In genomic region chr19:5628470-5628869, GRCh38 we compare ENCODE assay signal across 14 cellular contexts.
A peak's percentile ranks its signal among the peaks of the same experiment; 100 is the strongest.
DNase-seq lines count a peak whose midpoint lies in the region; ATAC-seq and TF ChIP-seq lines count a peak whose summit lies in the region.
"Had no signal": no experiment of that assay in that cellular context is flagged by ENCODE, and none has a peak within 500 bp of the region (broad histone marks: within the 10 kb centered on the region; RNA-seq: fewer than 3 reads in every experiment).

No MANE protein-coding gene starts in this region.

- H3K36me3 ChIP-seq in OCI-LY3 (replicated peaks; ENCODE audit: low read depth, low read length) = peaks cover 78% of the 10 kb centered on the region

- ATAC-seq in activated CD4-positive, CD25-positive, alpha-beta regulatory T cell treated with anti-CD3 and anti-CD28 coated beads, Interleukin-2, amount 50 U/mL, for 24 hours = peak; percentile 57 to 74
- ATAC-seq in effector memory CD8-positive, alpha-beta T cell (replicated peaks) = no peak
- ATAC-seq in stimulated activated memory B cell treated with anti-CD40 and anti-IgM and Interleukin-4, amounts not matched to agents 10 μg/mL and 1 μg/mL and 100 μg/mL, for 72 hours = no peak
- ATAC-seq in GM21515 (IDR thresholded peaks at IDR 0.05; ENCODE audit: unreplicated experiment) = no peak

- no peak for TF ChIP-seq CTCF in OCI-LY3 (IDR thresholded peaks at IDR 0.05; ENCODE audit: low read depth, low read length)

- H3K9ac ChIP-seq in OCI-LY3 (ENCODE audit: low read length) = peak overlapping the region; percentile 17; the same call in 1 of the 2 replicates

- peaks cover 54% of the 10 kb centered on the region for H3K4me1 ChIP-seq in OCI-LY3 (ENCODE audit: low read length)

- H3K4me1 Mint-ChIP-seq in effector memory CD8-positive, alpha-beta T cell (ENCODE audit: low read depth in 2 of 2) = peaks cover 54 to 76% of the 10 kb centered on the region in 2 donors
- H3K4me1 Mint-ChIP-seq in stimulated activated memory B cell treated with anti-CD40 and anti-IgM and Interleukin-4, amounts not matched to agents 10 μg/mL and 1 μg/mL and 100 μg/mL, for 72 hours = peaks cover 76% of the 10 kb centered on the region

- no peaks in the 10 kb centered on the region for H3K27me3 Mint-ChIP-seq in effector memory CD8-positive, alpha-beta T cell
- H3K27me3 Mint-ChIP-seq in stimulated activated memory B cell treated with anti-CD40 and anti-IgM and Interleukin-4, amounts not matched to agents 10 μg/mL and 1 μg/mL and 100 μg/mL, for 72 hours = no peaks in the 10 kb centered on the region

- H3K9me3 Mint-ChIP-seq in effector memory CD8-positive, alpha-beta T cell = no peaks in the 10 kb centered on the region
- no peaks in the 10 kb centered on the region for H3K9me3 Mint-ChIP-seq in stimulated activated memory B cell treated with anti-CD40 and anti-IgM and Interleukin-4, amounts not matched to agents 10 μg/mL and 1 μg/mL and 100 μg/mL, for 72 hours
- H3K9me3 Mint-ChIP-seq: H9 had no signal

- no peak overlapping the region for H2AFZ ChIP-seq in OCI-LY3 (ENCODE audit: low read depth, low read length)

- H3K4me2 ChIP-seq in OCI-LY3 (ENCODE audit: low read length) = peak overlapping the region; percentile 55

- DNase-seq in activated CD4-positive, CD25-positive, alpha-beta regulatory T cell treated with anti-CD3 and anti-CD28 coated beads, Interleukin-2, amount 50 U/mL, for 72 hours = no peak
- no peak for DNase-seq in effector memory CD8-positive, alpha-beta T cell
- no peak for DNase-seq in DMS53 treated with DMSO at 0.1 percent for 48 hours (lab: John Stamatoyannopoulos, UW; ENCODE audit: unreplicated experiment)
- DNase-seq in head of caudate nucleus = no peak
- DNase-seq: 8988T, dermis blood vessel endothelial cell, H9, left ventricle myocardium inferior, T-helper 1 cell, upper lobe of right lung had no signal

- H3K36me3 Mint-ChIP-seq in effector memory CD8-positive, alpha-beta T cell (ENCODE audit: insufficient read depth) = peaks cover 70% of the 10 kb centered on the region
- H3K36me3 Mint-ChIP-seq in stimulated activated memory B cell treated with anti-CD40 and anti-IgM and Interleukin-4, amounts not matched to agents 10 μg/mL and 1 μg/mL and 100 μg/mL, for 72 hours = peaks cover 52% of the 10 kb centered on the region

- H3K27ac ChIP-seq in OCI-LY3 (ENCODE audit: low read length) = peak overlapping the region; percentile 70
- H3K27ac ChIP-seq: left ventricle myocardium inferior, upper lobe of right lung had no signal

- H3K79me2 ChIP-seq in OCI-LY3 (ENCODE audit: low read length) = peaks cover 100% of the 10 kb centered on the region

- H3K27me3 ChIP-seq in OCI-LY3 (ENCODE audit: low read depth, low read length) = no peaks in the 10 kb centered on the region
- H3K27me3 ChIP-seq: upper lobe of right lung had no signal

- intact Hi-C loops in head of caudate nucleus (cut with DNase I) = no loop called here

- peak overlapping the region; percentile 49 to 55 for H3K27ac Mint-ChIP-seq in effector memory CD8-positive, alpha-beta T cell
- H3K27ac Mint-ChIP-seq in stimulated activated memory B cell treated with anti-CD40 and anti-IgM and Interleukin-4, amounts not matched to agents 10 μg/mL and 1 μg/mL and 100 μg/mL, for 72 hours = peak overlapping the region; percentile 80

- H3K9me3 ChIP-seq in OCI-LY3 (ENCODE audit: insufficient read depth, low read length) = no peaks in the 10 kb centered on the region
- H3K9me3 ChIP-seq: left ventricle myocardium inferior, upper lobe of right lung had no signal

- peak overlapping the region in 1 of 2 donors; percentile 20 for H3K4me3 Mint-ChIP-seq in effector memory CD8-positive, alpha-beta T cell
- peak overlapping the region; percentile 52 for H3K4me3 Mint-ChIP-seq in stimulated activated memory B cell treated with anti-CD40 and anti-IgM and Interleukin-4, amounts not matched to agents 10 μg/mL and 1 μg/mL and 100 μg/mL, for 72 hours
- H3K4me3 Mint-ChIP-seq: H9 had no signal

- peaks cover 94% of the 10 kb centered on the region for H4K20me1 ChIP-seq in OCI-LY3 (ENCODE audit: insufficient read depth, low read length)

- peak overlapping the region; percentile 26 for H3K4me3 ChIP-seq in OCI-LY3 (ENCODE audit: low read length)
- H3K4me3 ChIP-seq: left ventricle myocardium inferior, upper lobe of right lung had no signal

Comparison
In these comparisons a context has a peak if more than half of its experiments do, and no peak if none do; other contexts are left out.
1. ATAC-seq: peak in activated CD4-positive, CD25-positive, alpha-beta regulatory T cell treated with anti-CD3 and anti-CD28 coated beads, Interleukin-2, amount 50 U/mL, for 24 hours (2 of 2); none in effector memory CD8-positive, alpha-beta T cell (single experiment), stimulated activated memory B cell treated with anti-CD40 and anti-IgM and Interleukin-4, amounts not matched to agents 10 μg/mL and 1 μg/mL and 100 μg/mL, for 72 hours (single experiment) and GM21515 (single experiment).